Comparison of ENCODE assay signal across 1 cellular context in genomic region chr17:36931697-36932382, GRCh38.
TF ChIP-seq lines count a peak whose summit lies in the region.

No MANE protein-coding gene starts in this region.

TF ChIP-seq in HepG2, 621 proteins besides CTCF, POLR2A, EP300 and RAD21:
- TF ChIP-seq EZH2 (conservative IDR thresholded peaks at IDR 0.05; ENCODE audit: low read depth, low read length): peak; percentile 62; the same call in 1 of the 2 replicates
- no peak for TF ChIP-seq MYPOP (CRISPR knock-in tag; IDR thresholded peaks at IDR 0.05)
